ENCODE assay signal across 1 cellular context in genomic region chr2:159822478-159822833, GRCh38. TPM values are rescaled to one million over a fixed set of nuclear protein-coding genes. Genes with fewer than 3 reads are reported as not detected.
"Had no signal": no experiment of that assay in that cellular context is flagged by ENCODE, and none has a peak within 500 bp of the region (broad histone marks: within the 10 kb centered on the region; RNA-seq: fewer than 3 reads in every experiment).

No MANE protein-coding gene starts in this region.

RNA-seq across cellular contexts. Expression of gene CD302, which starts 24.4 kb away (rescaled TPM):
- total RNA-seq: OCI-LY7 had no signal
